Comparison of ENCODE assay signal across 1 cellular context in the genomic region with DNA sequence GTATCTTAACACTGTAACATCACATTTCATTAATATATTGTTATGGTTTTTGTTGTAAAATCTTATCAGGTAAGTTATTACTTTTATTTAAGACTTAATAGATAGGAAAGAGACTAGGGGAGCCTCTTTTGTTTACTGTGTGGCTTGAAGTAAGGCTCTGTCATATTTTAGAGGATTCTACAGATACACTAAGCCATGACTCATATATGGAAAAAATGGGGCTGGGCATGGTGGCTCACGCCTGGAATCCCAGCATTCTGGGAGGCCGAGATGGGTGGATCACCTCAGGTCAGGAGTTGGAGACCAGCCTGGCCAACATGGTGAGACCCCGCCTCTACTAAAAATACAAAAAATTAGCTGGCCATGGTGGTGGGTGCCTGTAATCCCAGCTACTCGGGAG.
TF ChIP-seq lines count a peak whose summit lies in the region.

No MANE protein-coding gene starts in this region.

TF ChIP-seq in SK-N-SH, 30 proteins besides CTCF, POLR2A, EP300 and RAD21 (continued from another document):
- TF ChIP-seq, protein P1, sequence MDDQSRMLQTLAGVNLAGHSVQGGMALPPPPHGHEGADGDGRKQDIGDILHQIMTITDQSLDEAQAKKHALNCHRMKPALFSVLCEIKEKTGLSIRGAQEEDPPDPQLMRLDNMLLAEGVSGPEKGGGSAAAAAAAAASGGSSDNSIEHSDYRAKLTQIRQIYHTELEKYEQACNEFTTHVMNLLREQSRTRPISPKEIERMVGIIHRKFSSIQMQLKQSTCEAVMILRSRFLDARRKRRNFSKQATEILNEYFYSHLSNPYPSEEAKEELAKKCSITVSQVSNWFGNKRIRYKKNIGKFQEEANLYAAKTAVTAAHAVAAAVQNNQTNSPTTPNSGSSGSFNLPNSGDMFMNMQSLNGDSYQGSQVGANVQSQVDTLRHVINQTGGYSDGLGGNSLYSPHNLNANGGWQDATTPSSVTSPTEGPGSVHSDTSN (IDR thresholded peaks at IDR 0.05), result no peak
- TF ChIP-seq GABPA (IDR thresholded peaks at IDR 0.05; ENCODE audit: low read depth) (no peak), TCF12 (IDR thresholded peaks at IDR 0.05) (no peak)
